In the genomic region with DNA sequence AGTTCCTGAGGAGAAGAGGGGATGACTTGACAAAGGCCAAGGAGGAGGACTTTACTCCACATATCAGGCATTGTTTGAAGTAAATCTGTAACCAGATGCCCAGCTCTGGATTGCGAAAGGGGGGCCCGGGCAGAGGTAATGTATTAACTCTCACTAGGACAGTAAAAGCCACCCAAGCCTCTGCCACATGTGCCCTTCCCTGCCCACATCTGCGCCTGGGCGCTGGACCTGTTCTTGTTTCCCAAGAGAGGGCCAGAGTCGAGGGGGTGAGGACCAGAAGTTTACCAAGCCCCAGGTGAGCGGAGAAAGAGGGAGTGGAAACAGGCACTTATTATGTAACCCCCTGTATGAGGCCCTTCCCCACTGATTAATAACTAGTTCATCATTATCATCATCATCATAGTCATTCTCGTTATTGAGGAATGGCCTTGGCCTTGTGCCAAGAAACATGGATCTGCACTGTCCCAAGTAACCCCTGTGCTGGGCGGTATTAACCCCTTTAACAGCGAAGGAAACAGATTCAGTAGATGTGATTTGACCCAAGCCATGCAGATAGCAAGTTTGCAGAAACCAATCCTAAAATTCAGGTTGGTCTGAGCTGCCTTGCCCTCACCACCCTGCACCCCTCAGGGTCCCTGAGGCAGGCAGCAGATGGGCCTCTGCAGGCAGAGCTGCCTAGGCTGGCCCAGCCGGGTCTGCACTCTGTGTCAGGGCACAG, we compare ENCODE assay signal across 13 cellular contexts. TPM values are rescaled to one million over a fixed set of nuclear protein-coding genes. Genes with fewer than 3 reads are reported as not detected.
DNase-seq lines count a peak whose midpoint lies in the region; ATAC-seq, FAIRE-seq and TF ChIP-seq lines count a peak whose summit lies in the region.
"Had no signal": no experiment of that assay in that cellular context is flagged by ENCODE, and none has a peak within 500 bp of the region (broad histone marks: within the 10 kb centered on the region; RNA-seq: fewer than 3 reads in every experiment).

A gene (minus strand): TSS at position 23 of the 718 bp plus-strand sequence. CDS start 44 bp downstream, outside the sequence.

- no peaks in the 10 kb centered on the region for H3K27me3 Mint-ChIP-seq in activated CD4-positive, alpha-beta T cell treated with anti-CD3 and anti-CD28 coated beads, Interleukin-2, amount 10 ng/mL, durations not matched to agents 24 days and 14 days

- peaks cover 38% of the 10 kb centered on the region for H3K4me1 Mint-ChIP-seq in activated CD4-positive, alpha-beta T cell treated with anti-CD3 and anti-CD28 coated beads, Interleukin-2, amount 10 ng/mL, durations not matched to agents 24 days and 14 days

- intact Hi-C loops in activated CD4-positive, alpha-beta T cell treated with anti-CD3 and anti-CD28 coated beads, Interleukin-2, amount 10 ng/mL, durations not matched to agents 24 days and 14 days (cut with micrococcal nuclease), result no loop called here

- peak within 1 kb of the TSS; percentile 92 for H3K27ac Mint-ChIP-seq in activated CD4-positive, alpha-beta T cell treated with anti-CD3 and anti-CD28 coated beads, Interleukin-2, amount 10 ng/mL, durations not matched to agents 24 days and 14 days

- H3K4me3 ChIP-seq in OCI-LY1 (ENCODE audit: low read depth, low read length, poor library complexity, severe bottlenecking), result no peak within 1 kb of the TSS
- peak within 1 kb of the TSS in 1 of 2 donors; percentile 37 for H3K4me3 ChIP-seq in small intestine (ENCODE audit: low read depth in 1 of 2, low read length in 2 of 2)

- H3F3A ChIP-seq in OCI-LY1 (ENCODE audit: insufficient read depth, low read length), result no peaks in the 10 kb centered on the region; the same call in 1 of the 2 replicates

- no peaks in the 10 kb centered on the region for H3K27me3 ChIP-seq in OCI-LY1 (ENCODE audit: insufficient read depth, low read length)
- H3K27me3 ChIP-seq in small intestine (ENCODE audit: control insufficient read depth in 2 of 2, insufficient read depth in 2 of 2, low read length in 2 of 2), result no peaks in the 10 kb centered on the region
- H3K27me3 ChIP-seq: gastrocnemius medialis had no signal

- no peaks in the 10 kb centered on the region for H3K9me3 Mint-ChIP-seq in activated CD4-positive, alpha-beta T cell treated with anti-CD3 and anti-CD28 coated beads, Interleukin-2, amount 10 ng/mL, durations not matched to agents 24 days and 14 days

- H3K4me2 ChIP-seq in OCI-LY1 (ENCODE audit: low read length), result no peak within 1 kb of the TSS

- peak within 1 kb of the TSS; percentile 98 for H3K27ac ChIP-seq in OCI-LY1 (ENCODE audit: low read depth, low read length, poor library complexity, severe bottlenecking)
- peak within 1 kb of the TSS; percentile 79 to 87 for H3K27ac ChIP-seq in small intestine (ENCODE audit: low read depth in 1 of 2, low read length in 1 of 2)

- no peak for DNase-seq in activated CD4-positive, alpha-beta T cell treated with anti-CD3 and anti-CD28 coated beads, Interleukin-2, amount 10 ng/mL, durations not matched to agents 24 days and 14 days
- DNase-seq in activated CD4-positive, alpha-beta T cell treated with anti-CD3 and anti-CD28 coated beads for 4 hours, result no peak
- DNase-seq in fibroblast of gingiva (ENCODE audit: low read depth) (peak; percentile 58), small intestine (peak; percentile 89), inferior parietal cortex (ENCODE audit: extremely low spot score) (no peak), H4 (ENCODE audit: low spot score) (no peak)
- DNase-seq: NK-92 treated with Interleukin-12 subunit alpha and Interleukin-12 subunit beta, amount 100 ng/mL, for 24 hours had no signal

- no peaks in the 10 kb centered on the region for H3K79me2 ChIP-seq in OCI-LY1 (ENCODE audit: insufficient read depth, low read length)

- ATAC-seq in GM21423 (IDR thresholded peaks at IDR 0.05; ENCODE audit: unreplicated experiment), result no peak
- ATAC-seq: activated CD4-positive, CD25-positive, alpha-beta regulatory T cell treated with anti-CD3 and anti-CD28 coated beads, Interleukin-2, amount 50 U/mL, for 24 hours; gastrocnemius medialis had no signal

- no peak for TF ChIP-seq CTCF in OCI-LY1 (IDR thresholded peaks at IDR 0.05; ENCODE audit: low read length)

- H3K36me3 ChIP-seq in OCI-LY1 (ENCODE audit: insufficient read depth, low read length) (peaks cover 26% of the 10 kb centered on the region), small intestine (ENCODE audit: control insufficient read depth in 2 of 2, insufficient read depth in 2 of 2, low read length in 2 of 2) (no peaks in the 10 kb centered on the region)
- H3K36me3 ChIP-seq: gastrocnemius medialis had no signal

- H2AFZ ChIP-seq in OCI-LY1 (ENCODE audit: low read length), result no peak within 1 kb of the TSS

- H3K9me3 ChIP-seq in OCI-LY1 (ENCODE audit: low read length) (no peaks in the 10 kb centered on the region), small intestine (ENCODE audit: control insufficient read depth, low read depth) (no peaks in the 10 kb centered on the region)
- H3K9me3 ChIP-seq: gastrocnemius medialis had no signal

- H3K9me2 ChIP-seq in OCI-LY1 (ENCODE audit: low read depth, low read length), result no peaks in the 10 kb centered on the region

- H3K36me3 Mint-ChIP-seq in activated CD4-positive, alpha-beta T cell treated with anti-CD3 and anti-CD28 coated beads, Interleukin-2, amount 10 ng/mL, durations not matched to agents 24 days and 14 days (ENCODE audit: low read depth), result no peaks in the 10 kb centered on the region

- peaks cover 55% of the 10 kb centered on the region for H3K4me1 ChIP-seq in OCI-LY1 (ENCODE audit: insufficient read depth, low read length, severe bottlenecking)
- peaks cover 13 to 23% of the 10 kb centered on the region in 2 donors for H3K4me1 ChIP-seq in small intestine (ENCODE audit: control insufficient read depth in 2 of 2, insufficient read depth in 1 of 2, low read depth in 1 of 2, low read length in 1 of 2)

- no peak within 1 kb of the TSS for H3K9ac ChIP-seq in OCI-LY1 (ENCODE audit: low read length)

- WGBS in small intestine, 3 donors, result 25 to 57% (median 35%) methylated on average over 10 of the region's 10 CpGs

- no peaks in the 10 kb centered on the region for H4K20me1 ChIP-seq in OCI-LY1 (ENCODE audit: insufficient read depth, low read length)

- no peak within 1 kb of the TSS for H3K4me3 Mint-ChIP-seq in activated CD4-positive, alpha-beta T cell treated with anti-CD3 and anti-CD28 coated beads, Interleukin-2, amount 10 ng/mL, durations not matched to agents 24 days and 14 days

- no peak for FAIRE-seq in small intestine (lab: Jason Lieb, UNC)
- FAIRE-seq: GM18507, HTR-8/SVneo had no signal

RNA-seq across cellular contexts. Expression of the gene that starts here (rescaled TPM):
- total RNA-seq in activated CD4-positive, alpha-beta T cell treated with anti-CD3 and anti-CD28 coated beads, Interleukin-2, amount 10 ng/mL, durations not matched to agents 24 days and 14 days, result 1.8 and 2.1 TPM in 2 replicates
- polyA plus RNA-seq in small intestine, result 10 to 100 TPM in 2 of 3 donors, 1 to 10 TPM in 1; 7.1 to 13.0 (median 11.9) TPM
- total RNA-seq in H4 (2014; rRNA removed; shearing (Covaris generic)), result not detected in 2 replicates
- total RNA-seq: gastrocnemius medialis had no signal

Comparison
In these comparisons a context has a peak if more than half of its experiments do, and no peak if none do; other contexts are left out.
1. DNase-seq: peak in fibroblast of gingiva (single experiment) and small intestine (single experiment); none in activated CD4-positive, alpha-beta T cell treated with anti-CD3 and anti-CD28 coated beads, Interleukin-2, amount 10 ng/mL, durations not matched to agents 24 days and 14 days (single experiment), activated CD4-positive, alpha-beta T cell treated with anti-CD3 and anti-CD28 coated beads for 4 hours (0 of 2), inferior parietal cortex (single experiment) and H4 (single experiment).